ENCODE assay signal across 21 cellular contexts in genomic region chr2:21279525-21279924, GRCh38.
DNase-seq lines count a peak whose midpoint lies in the region; ATAC-seq, FAIRE-seq and TF ChIP-seq lines count a peak whose summit lies in the region.
"Had no signal": no experiment of that assay in that cellular context is flagged by ENCODE, and none has a peak within 500 bp of the region (broad histone marks: within the 10 kb centered on the region; RNA-seq: fewer than 3 reads in every experiment).

No MANE protein-coding gene starts in this region.

- no peak overlapping the region for H2AFZ ChIP-seq in neuron (ENCODE audit: low read depth, low read length)
- H2AFZ ChIP-seq in HepG2 (ENCODE audit: low read length), result no peak overlapping the region

- peak overlapping the region in 3 of 5 experiments; percentile 26 to 95 (median 88) for H3K27ac Mint-ChIP-seq in brain
- H3K27ac Mint-ChIP-seq: IgD-negative memory B cell had no signal

- intact Hi-C loops in Right ventricle myocardium superior (cut with DNase I), result no loop called here
- intact Hi-C loops in right cardiac atrium (cut with DNase I), result no loop called here
- intact Hi-C loops in HepG2 (cut with micrococcal nuclease; ENCODE audit: unreplicated experiment), result no loop called here

- no peak for FAIRE-seq in HepG2 (lab: Jason Lieb, UNC)

- no peak overlapping the region for H3K4me3 ChIP-seq in right cardiac atrium (ENCODE audit: low read length)
- H3K4me3 ChIP-seq in neuron (ENCODE audit: low read length), result peak overlapping the region; percentile 5
- no peak overlapping the region for H3K4me3 ChIP-seq in HepG2 (replicated peaks in 1 of 3; ENCODE audit: insufficient read depth in 1 of 3, low read depth in 2 of 3, low read length in 3 of 3)
- H3K4me3 ChIP-seq: MG63 had no signal

- peaks cover 77% of the 10 kb centered on the region for H3K4me1 Mint-ChIP-seq in brain
- H3K4me1 Mint-ChIP-seq: CD14-positive monocyte, IgD-negative memory B cell had no signal

- no peaks in the 10 kb centered on the region for H3K36me3 Mint-ChIP-seq in brain
- H3K36me3 Mint-ChIP-seq: CD14-positive monocyte, IgD-negative memory B cell had no signal

- no peak for TF ChIP-seq EP300 in HepG2 (IDR thresholded peaks at IDR 0.05; ENCODE audit: low read depth in 2 of 2, low read length in 2 of 2)
- TF ChIP-seq EP300 in HepG2 (CRISPR knock-in tag; IDR thresholded peaks at IDR 0.05; ENCODE audit: borderline replicate concordance), result no peak

- in situ Hi-C loops in HepG2 (cut with HindIII; ENCODE audit: extremely low pct_ligation_motif_present, low pct_unique_long_range_greater_than_20kb), result no loop called here

- H3K27me3 Mint-ChIP-seq in brain, result peaks cover 3% of the 10 kb centered on the region
- H3K27me3 Mint-ChIP-seq: IgD-negative memory B cell had no signal

- H3K4me3 Mint-ChIP-seq in brain, result peak overlapping the region in 2 of 5 experiments; percentile 8 to 75
- H3K4me3 Mint-ChIP-seq: H9 had no signal

- no peaks in the 10 kb centered on the region for H3K79me2 ChIP-seq in HepG2 (ENCODE audit: insufficient read depth, low read length)

- no TSS peak for BruUV-seq in HepG2 (replicated peaks; lab: Mats Ljungman, UMichigan)

- no peak for TF ChIP-seq POLR2A in HepG2 (IDR thresholded peaks at IDR 0.05; ENCODE audit: insufficient read depth in 1 of 2, low read depth in 2 of 2, low read length in 2 of 2)

- POLR2A ChIA-PET in HepG2 (lab: Yijun Ruan, JAX), result no interaction called here

- no peaks in the 10 kb centered on the region for H3K9me3 ChIP-seq in right cardiac atrium (ENCODE audit: control insufficient read depth, low read length)
- no peaks in the 10 kb centered on the region for H3K9me3 ChIP-seq in neuron (ENCODE audit: low read length)
- no peaks in the 10 kb centered on the region for H3K9me3 ChIP-seq in HepG2 (ENCODE audit: low read length)
- H3K9me3 ChIP-seq: MG63 had no signal

- no peaks in the 10 kb centered on the region for H3K27me3 ChIP-seq in right cardiac atrium (ENCODE audit: control insufficient read depth, insufficient read depth)
- no peaks in the 10 kb centered on the region for H3K27me3 ChIP-seq in neuron (ENCODE audit: insufficient read depth, low read length)
- peaks cover 0 to 37% of the 10 kb centered on the region in 2 experiments; a peak in 4 of 5 replicates for H3K27me3 ChIP-seq in HepG2 (ENCODE audit: control insufficient read depth in 1 of 2, insufficient read depth in 2 of 2, low read length in 2 of 2)
- H3K27me3 ChIP-seq: MG63 had no signal

- H3K4me2 ChIP-seq in HepG2 (ENCODE audit: low read depth, low read length), result no peak overlapping the region

- TF ChIP-seq RAD21 in HepG2 (CRISPR knock-in tag; IDR thresholded peaks at IDR 0.05), result no peak

- no peaks in the 10 kb centered on the region for H4K20me1 ChIP-seq in HepG2 (ENCODE audit: insufficient read depth, low read length)

- H3K36me3 ChIP-seq in neuron (ENCODE audit: insufficient read depth, low read length), result no peaks in the 10 kb centered on the region
- no peaks in the 10 kb centered on the region for H3K36me3 ChIP-seq in HepG2 (replicated peaks in 1 of 2; ENCODE audit: control insufficient read depth in 1 of 2, insufficient read depth in 2 of 2, low read length in 2 of 2)
- H3K36me3 ChIP-seq: MG63 had no signal

- H3K9ac ChIP-seq in HepG2 (ENCODE audit: insufficient read depth, low read depth, low read length), result no peak overlapping the region

- 58% methylated on average over 5 of the region's 5 CpGs for whole genome bisulfite sequencing in right cardiac atrium
- WGBS in HepG2 (ENCODE audit: low lambda C conversion rate), result 6% methylated on average over 5 of the region's 5 CpGs

- TF ChIP-seq CTCF in brain (conservative IDR thresholded peaks at IDR 0.05), result no peak
- no peak for TF ChIP-seq CTCF in HepG2 (CRISPR knock-in tag; IDR thresholded peaks at IDR 0.05)

- no peaks in the 10 kb centered on the region for H3K4me1 ChIP-seq in right cardiac atrium (ENCODE audit: control insufficient read depth, insufficient read depth, low read length)
- H3K4me1 ChIP-seq in neuron (ENCODE audit: insufficient read depth, low read length), result peaks cover 58% of the 10 kb centered on the region
- H3K4me1 ChIP-seq in HepG2 (ENCODE audit: insufficient read depth, low read length), result no peaks in the 10 kb centered on the region

- H3K27ac ChIP-seq in right cardiac atrium (ENCODE audit: low read length) (peak overlapping the region; percentile 63), HepG2 (ENCODE audit: extremely low read length, insufficient read depth, low read length) (no peak overlapping the region)

- DNase-seq in Right ventricle myocardium superior (peak; percentile 49), right cardiac atrium (peak; percentile 37 to 79 (median 54)), NCI-H1417 treated with DMSO at 0.1 percent for 48 hours (lab: John Stamatoyannopoulos, UW) (no peak), 8988T (no peak), HepG2 (ENCODE audit: low spot score) (no peak)
- DNase-seq: ACHN; DMS79 treated with DMSO at 0.1 percent for 48 hours; H9; Karpas-422; MG63; NCI-H1092; NCI-H146; NCI-H2081 treated with DMSO at 0.1 percent for 48 hours; NCI-H510A; NCI-H748 treated with DMSO at 0.1 percent for 48 hours; NK-92 treated with Interleukin-12 subunit alpha and Interleukin-12 subunit beta, amount 100 ng/mL, for 24 hours; SHP77 treated with DMSO at 0.1 percent for 48 hours had no signal

- ATAC-seq in Right ventricle myocardium superior (ENCODE audit: poor library complexity) (peak; percentile 73), right cardiac atrium (peak; percentile 79 to 82), HepG2 (no peak)

- CTCF ChIA-PET in HepG2 (lab: Yijun Ruan, JAX; ENCODE audit: low intra/inter-chr PET ratio, low total read pairs), result no interaction called here

- H3K9me3 Mint-ChIP-seq in brain, result no peaks in the 10 kb centered on the region
- H3K9me3 Mint-ChIP-seq: H9 had no signal

TF ChIP-seq in HepG2, 621 proteins besides CTCF, POLR2A, EP300 and RAD21:
- TF ChIP-seq STAG1 (CRISPR knock-in tag; IDR thresholded peaks at IDR 0.05) (no peak), ZNF644 (CRISPR knock-in tag; IDR thresholded peaks at IDR 0.05; ENCODE audit: low read depth) (no peak)

Comparison
In these comparisons a context has a peak if more than half of its experiments do, and no peak if none do; other contexts are left out.
1. DNase-seq: peak in Right ventricle myocardium superior (single experiment) and right cardiac atrium (3 of 3); none in NCI-H1417 treated with DMSO at 0.1 percent for 48 hours (single experiment), 8988T (single experiment) and HepG2 (single experiment).